ENCODE assay signal across 1 cellular context in genomic region chr6:123802351-123802696, GRCh38.
TF ChIP-seq lines count a peak whose summit lies in the region.

No MANE protein-coding gene starts in this region.

TF ChIP-seq in GM12878, 131 proteins besides CTCF, POLR2A, EP300 and RAD21 (continued from another document):
- TF ChIP-seq USF2 (IDR thresholded peaks at IDR 0.05; ENCODE audit: borderline replicate concordance, low read depth, low read length): no peak
